ENCODE assay signal across 30 cellular contexts in genomic region chr22:40631925-40632324, GRCh38. TPM values are rescaled to one million over a fixed set of nuclear protein-coding genes. Genes with fewer than 3 reads are reported as not detected.
A peak's percentile ranks its signal among the peaks of the same experiment; 100 is the strongest.
DNase-seq lines count a peak whose midpoint lies in the region; ATAC-seq and TF ChIP-seq lines count a peak whose summit lies in the region.
"Had no signal": no experiment of that assay in that cellular context is flagged by ENCODE, and none has a peak within 500 bp of the region (broad histone marks: within the 10 kb centered on the region; RNA-seq: fewer than 3 reads in every experiment).

No MANE protein-coding gene starts in this region.

- no peak overlapping the region for H3K27ac ChIP-seq in SK-N-SH (ENCODE audit: low read depth in 2 of 2, low read length in 1 of 2)
- H3K27ac ChIP-seq: adrenal gland, dorsolateral prefrontal cortex, esophagus squamous epithelium, foreskin keratinocyte, heart left ventricle, SK-N-MC had no signal

- H3K36me3 ChIP-seq in SK-N-SH (replicated peaks in 1 of 2; ENCODE audit: control insufficient read depth in 1 of 2, insufficient read depth in 2 of 2, low read length in 1 of 2) = no peaks in the 10 kb centered on the region
- H3K36me3 ChIP-seq: adrenal gland, esophagus squamous epithelium, heart left ventricle had no signal

- peaks cover 56% of the 10 kb centered on the region for H3K4me1 Mint-ChIP-seq in activated naive CD8-positive, alpha-beta T cell treated with anti-CD3 and anti-CD28 coated beads for 36 hours
- peaks cover 63% of the 10 kb centered on the region for H3K4me1 Mint-ChIP-seq in activated naive CD8-positive, alpha-beta T cell treated with anti-CD3 and anti-CD28 coated beads, Interleukin-2, amount 50 U/mL, for 24 hours

- no peak overlapping the region for H3K4me3 ChIP-seq in SK-N-SH (ENCODE audit: low read depth in 2 of 2, low read length in 1 of 2)
- H3K4me3 ChIP-seq: adrenal gland, dorsolateral prefrontal cortex, esophagus squamous epithelium, heart left ventricle, SK-N-MC had no signal

- no peaks in the 10 kb centered on the region for H3K9me2 ChIP-seq in SK-N-SH

- H3K9me3 Mint-ChIP-seq in activated naive CD8-positive, alpha-beta T cell treated with anti-CD3 and anti-CD28 coated beads for 36 hours = no peaks in the 10 kb centered on the region
- H3K9me3 Mint-ChIP-seq in activated naive CD8-positive, alpha-beta T cell treated with anti-CD3 and anti-CD28 coated beads, Interleukin-2, amount 50 U/mL, for 24 hours = no peaks in the 10 kb centered on the region
- H3K9me3 Mint-ChIP-seq: brain; nephron; stimulated activated effector memory CD8-positive, alpha-beta T cell treated with anti-CD3 and anti-CD28 coated beads, Interleukin-12 subunit alpha, Interleukin-12 subunit beta, amount 100 ng/mL, for 72 hours; type B pancreatic cell had no signal

- H3F3A ChIP-seq in SK-N-SH (replicated peaks; ENCODE audit: insufficient read depth) = no peaks in the 10 kb centered on the region

- DNase-seq in activated naive CD8-positive, alpha-beta T cell treated with anti-CD3 and anti-CD28 coated beads for 36 hours = no peak
- DNase-seq in activated naive CD8-positive, alpha-beta T cell treated with anti-CD3 and anti-CD28 coated beads, Interleukin-2, amount 50 U/mL, for 24 hours = no peak
- DNase-seq in SW480 (ENCODE audit: low spot score) (peak; percentile 63), kidney glomerular epithelial cell (lab: John Stamatoyannopoulos, UW) (peak; percentile 22), NCI-H2107 treated with DMSO at 0.1 percent for 48 hours (lab: John Stamatoyannopoulos, UW; ENCODE audit: unreplicated experiment) (no peak), GM13976 (ENCODE audit: low spot score) (no peak), SK-N-SH (no peak)
- DNase-seq: 8988T; activated CD4-positive, alpha-beta T cell treated with anti-CD3 and anti-CD28 coated beads, Interleukin-2, amount 50 U/mL, for 48 hours; activated CD4-positive, CD25-positive, alpha-beta regulatory T cell treated with anti-CD3 and anti-CD28 coated beads, Interleukin-2, amount 50 U/mL, for 72 hours; activated naive CD4-positive, alpha-beta T cell; activated T-cell treated with anti-CD3 and anti-CD28 coated beads, Interleukin-2, amount 50 U/mL, for 72 hours; adrenal gland; dorsolateral prefrontal cortex; EL; esophagus squamous epithelium; foreskin keratinocyte; heart left ventricle; NCI-H2107; T-helper 17 cell had no signal

- TF ChIP-seq CTCF in GM13976 (IDR thresholded peaks at IDR 0.05; ENCODE audit: borderline replicate concordance, control extremely low read depth, extremely low read depth, insufficient read depth, missing control alignments) (no peak), SK-N-SH (IDR thresholded peaks at IDR 0.05) (no peak)

- H3K9me3 ChIP-seq in SK-N-SH = no peaks in the 10 kb centered on the region
- H3K9me3 ChIP-seq: adrenal gland, esophagus squamous epithelium, heart left ventricle had no signal

- H3K27me3 Mint-ChIP-seq in activated naive CD8-positive, alpha-beta T cell treated with anti-CD3 and anti-CD28 coated beads for 36 hours = no peaks in the 10 kb centered on the region
- H3K27me3 Mint-ChIP-seq in activated naive CD8-positive, alpha-beta T cell treated with anti-CD3 and anti-CD28 coated beads, Interleukin-2, amount 50 U/mL, for 24 hours = no peaks in the 10 kb centered on the region
- H3K27me3 Mint-ChIP-seq: T-helper 17 cell, type B pancreatic cell had no signal

- WGBS in SK-N-SH (ENCODE audit: low lambda C conversion rate) = 100% methylated on average over 1 of the region's 2 CpGs

- no peak overlapping the region for H3K4me3 Mint-ChIP-seq in activated naive CD8-positive, alpha-beta T cell treated with anti-CD3 and anti-CD28 coated beads for 36 hours
- no peak overlapping the region for H3K4me3 Mint-ChIP-seq in activated naive CD8-positive, alpha-beta T cell treated with anti-CD3 and anti-CD28 coated beads, Interleukin-2, amount 50 U/mL, for 24 hours
- H3K4me3 Mint-ChIP-seq: activated T-cell treated with anti-CD3 and anti-CD28 coated beads, Interleukin-2, amount 50 U/mL, for 72 hours; nephron; stimulated activated effector memory CD8-positive, alpha-beta T cell treated with anti-CD3 and anti-CD28 coated beads, Interleukin-12 subunit alpha, Interleukin-12 subunit beta, amount 100 ng/mL, for 72 hours; T-helper 17 cell; type B pancreatic cell had no signal

- TF ChIP-seq RAD21 in SK-N-SH (IDR thresholded peaks at IDR 0.05; ENCODE audit: low read length) = no peak

- peaks cover 6 to 8% of the 10 kb centered on the region in 2 experiments; a peak in 3 of 4 replicates for H3K4me1 ChIP-seq in SK-N-SH (ENCODE audit: control insufficient read depth in 1 of 2, insufficient read depth in 2 of 2, low read depth in 1 of 2, low read length in 1 of 2)

- CTCF ChIA-PET in SK-N-SH (lab: Yijun Ruan, JAX) = no interaction called here

- H3K27ac Mint-ChIP-seq in activated naive CD8-positive, alpha-beta T cell treated with anti-CD3 and anti-CD28 coated beads for 36 hours = peak overlapping the region; percentile 21
- no peak overlapping the region for H3K27ac Mint-ChIP-seq in activated naive CD8-positive, alpha-beta T cell treated with anti-CD3 and anti-CD28 coated beads, Interleukin-2, amount 50 U/mL, for 24 hours
- H3K27ac Mint-ChIP-seq: stimulated activated effector memory CD8-positive, alpha-beta T cell treated with anti-CD3 and anti-CD28 coated beads, Interleukin-12 subunit alpha, Interleukin-12 subunit beta, amount 100 ng/mL, for 72 hours; T-helper 17 cell; type B pancreatic cell had no signal

- H3K79me2 ChIP-seq in SK-N-SH (ENCODE audit: insufficient read depth) = peaks cover 92% of the 10 kb centered on the region

- no peak for ATAC-seq in activated naive CD8-positive, alpha-beta T cell treated with anti-CD3 and anti-CD28 coated beads, Interleukin-2, amount 50 U/mL, for 24 hours
- ATAC-seq in HG03159 (IDR thresholded peaks at IDR 0.05; ENCODE audit: unreplicated experiment) = no peak
- ATAC-seq: activated T-cell treated with anti-CD3 and anti-CD28 coated beads, Interleukin-2, amount 50 U/mL, for 72 hours; foreskin keratinocyte; HCT116; heart left ventricle; stimulated activated effector memory CD8-positive, alpha-beta T cell treated with anti-CD3 and anti-CD28 coated beads, Interleukin-12 subunit alpha, Interleukin-12 subunit beta, amount 100 ng/mL, for 72 hours; T-helper 17 cell had no signal

- peaks cover 65% of the 10 kb centered on the region for H4K20me1 ChIP-seq in SK-N-SH (ENCODE audit: insufficient read depth)

- no peak for TF ChIP-seq EP300 in SK-N-SH (IDR thresholded peaks at IDR 0.05; ENCODE audit: borderline replicate concordance in 1 of 2, low read depth in 1 of 2, low read length in 1 of 2)

- in situ Hi-C loops in GM13976 (cut with MboI; ENCODE audit: low sequenced_read_pairs, unreplicated experiment) = no loop called here

- no peaks in the 10 kb centered on the region for H3K36me3 Mint-ChIP-seq in activated naive CD8-positive, alpha-beta T cell treated with anti-CD3 and anti-CD28 coated beads for 36 hours
- no peaks in the 10 kb centered on the region for H3K36me3 Mint-ChIP-seq in activated naive CD8-positive, alpha-beta T cell treated with anti-CD3 and anti-CD28 coated beads, Interleukin-2, amount 50 U/mL, for 24 hours (ENCODE audit: low read depth)

- no peaks in the 10 kb centered on the region for H3K27me3 ChIP-seq in SK-N-SH (ENCODE audit: insufficient read depth)
- H3K27me3 ChIP-seq: adrenal gland, dorsolateral prefrontal cortex, esophagus squamous epithelium, foreskin keratinocyte, heart left ventricle had no signal

- POLR2A ChIA-PET in SK-N-SH (lab: Yijun Ruan, JAX) = no interaction called here

- H3K9ac ChIP-seq in SK-N-SH = no peak overlapping the region

- no peak overlapping the region for H3K4me2 ChIP-seq in SK-N-SH

- H2AFZ ChIP-seq in SK-N-SH (ENCODE audit: low read depth) = no peak overlapping the region

TF ChIP-seq in SK-N-SH, 30 proteins besides CTCF, POLR2A, EP300 and RAD21 (continues in another document):
- TF ChIP-seq TAF1 (IDR thresholded peaks at IDR 0.05; ENCODE audit: borderline replicate concordance, low read depth, low read length) (no peak), USF1 (IDR thresholded peaks at IDR 0.05; ENCODE audit: borderline replicate concordance, low read depth) (no peak), RFX5 (IDR thresholded peaks at IDR 0.05; ENCODE audit: low read length) (no peak), YY1 (IDR thresholded peaks at IDR 0.05; ENCODE audit: low read depth) (no peak), TCF12 (IDR thresholded peaks at IDR 0.05) (no peak), GATA2 (CRISPR knock-in tag; IDR thresholded peaks at IDR 0.05) (no peak), SIN3A (IDR thresholded peaks at IDR 0.05; ENCODE audit: borderline replicate concordance, low read depth, low read length) (no peak), EZH2phosphoT487 (IDR thresholded peaks at IDR 0.05; ENCODE audit: borderline replicate concordance, low read depth) (no peak), POLR2AphosphoS5 (IDR thresholded peaks at IDR 0.05; ENCODE audit: low read depth, low read length) (no peak), ELF1 (IDR thresholded peaks at IDR 0.05) (no peak), MAX (IDR thresholded peaks at IDR 0.05; ENCODE audit: low read depth) (no peak), MEF2A (IDR thresholded peaks at IDR 0.05; ENCODE audit: borderline replicate concordance, low read depth) (no peak)

RNA-seq across cellular contexts. Expression of gene MRTFA, which starts 4.6 kb away (rescaled TPM):
- 10 to 100 TPM; 35.3 to 37.6 TPM for total RNA-seq in activated naive CD8-positive, alpha-beta T cell treated with anti-CD3 and anti-CD28 coated beads for 36 hours
- polyA plus RNA-seq in SK-N-SH (2012; rRNA removed) = 2.9 and 5.8 TPM in 2 replicates
- 4.5 and 4.6 TPM in 2 replicates for polyA plus RNA-seq in SK-N-SH (2012; cell fraction: cytosol; rRNA removed)
- 14.4 and 18.9 TPM in 2 replicates for polyA plus RNA-seq in SK-N-SH (2012; cell fraction: nucleus; rRNA removed)

RNA-seq across cellular contexts. Expression of gene MCHR1, which starts 47.4 kb away (rescaled TPM):
- not detected for total RNA-seq in activated naive CD8-positive, alpha-beta T cell treated with anti-CD3 and anti-CD28 coated beads for 36 hours
- polyA plus RNA-seq in SK-N-SH (2012; rRNA removed) = 0.33 and 0.55 TPM in 2 replicates
- polyA plus RNA-seq in SK-N-SH (2012; cell fraction: cytosol; rRNA removed) = 0.09 and 0.28 TPM in 2 replicates
- polyA plus RNA-seq in SK-N-SH (2012; cell fraction: nucleus; rRNA removed) = 0.40 and 0.71 TPM in 2 replicates
- total RNA-seq: activated T-cell treated with anti-CD3 and anti-CD28 coated beads, Interleukin-2, amount 50 U/mL, for 72 hours; LHCN-M2; lung microvascular endothelial cell; osteocyte; T-helper 17 cell had no signal

Comparison
In these comparisons a context has a peak if more than half of its experiments do, and no peak if none do; other contexts are left out.
1. DNase-seq: peak in SW480 (single experiment) and kidney glomerular epithelial cell (single experiment); none in activated naive CD8-positive, alpha-beta T cell treated with anti-CD3 and anti-CD28 coated beads for 36 hours (single experiment), activated naive CD8-positive, alpha-beta T cell treated with anti-CD3 and anti-CD28 coated beads, Interleukin-2, amount 50 U/mL, for 24 hours (single experiment), NCI-H2107 treated with DMSO at 0.1 percent for 48 hours (single experiment), GM13976 (single experiment) and SK-N-SH (single experiment).